In genomic region chr2:236393581-236393980, GRCh38 we compare ENCODE assay signal across 33 cellular contexts.
"Had no signal": no experiment of that assay in that cellular context is flagged by ENCODE, and none has a peak within 500 bp of the region (broad histone marks: within the 10 kb centered on the region; RNA-seq: fewer than 3 reads in every experiment).

No MANE protein-coding gene starts in this region.

- H3K27me3 ChIP-seq: ascending aorta, cardiac muscle cell, MG63, SJCRH30 had no signal

- H3K4me1 ChIP-seq: ascending aorta, SJCRH30 had no signal

- H3K27me3 Mint-ChIP-seq: activated naive CD8-positive, alpha-beta T cell treated with anti-CD3 and anti-CD28 coated beads for 36 hours had no signal

- H3K4me3 Mint-ChIP-seq: activated CD4-positive, alpha-beta memory T cell treated with anti-CD3 and anti-CD28 coated beads, Interleukin-2, amount 10 ng/mL, durations not matched to agents 7 days and 5 days; activated CD4-positive, alpha-beta T cell treated with anti-CD3 and anti-CD28 coated beads for 36 hours; activated CD8-positive, alpha-beta memory T cell treated with anti-CD3 and anti-CD28 coated beads, Interleukin-2, amount 10 ng/mL, durations not matched to agents 7 days and 5 days; activated naive CD8-positive, alpha-beta T cell treated with anti-CD3 and anti-CD28 coated beads for 36 hours; activated T-cell treated with anti-CD3 and anti-CD28 coated beads, Interleukin-2, amount 50 U/mL, for 72 hours; activated T-helper 17 cell treated with anti-CD3 and anti-CD28 coated beads, Interleukin-2, amount 50 U/mL, for 72 hours; central memory CD8-positive, alpha-beta T cell; T-helper 2 cell treated with Interferon-gamma antibody and Interleukin-4, amounts not matched to agents 5 μg/mL and 100 μg/mL, for 36 hours had no signal

- ATAC-seq: activated CD4-positive, alpha-beta T cell treated with anti-CD3 and anti-CD28 coated beads for 36 hours; activated CD4-positive, CD25-positive, alpha-beta regulatory T cell treated with anti-CD3 and anti-CD28 coated beads, Interleukin-2, amount 50 U/mL, for 24 hours; activated CD8-positive, alpha-beta memory T cell treated with anti-CD3 and anti-CD28 coated beads, Interleukin-2, amount 10 ng/mL, durations not matched to agents 7 days and 5 days; activated T-cell treated with anti-CD3 and anti-CD28 coated beads, Interleukin-2, amount 50 U/mL, for 72 hours; activated T-helper 17 cell treated with anti-CD3 and anti-CD28 coated beads, Interleukin-2, amount 50 U/mL, for 72 hours; Panc1 had no signal

- H3K36me3 Mint-ChIP-seq: activated CD8-positive, alpha-beta memory T cell treated with anti-CD3 and anti-CD28 coated beads, Interleukin-2, amount 10 ng/mL, durations not matched to agents 7 days and 5 days; activated naive CD8-positive, alpha-beta T cell treated with anti-CD3 and anti-CD28 coated beads for 36 hours had no signal

- DNase-seq: activated CD4-positive, alpha-beta memory T cell treated with anti-CD3 and anti-CD28 coated beads, Interleukin-2, amount 10 ng/mL, durations not matched to agents 7 days and 5 days; activated CD4-positive, alpha-beta T cell treated with anti-CD3 and anti-CD28 coated beads for 36 hours; activated CD8-positive, alpha-beta memory T cell treated with anti-CD3 and anti-CD28 coated beads for 24 hours; activated CD8-positive, alpha-beta memory T cell treated with anti-CD3 and anti-CD28 coated beads, Interleukin-2, amount 10 ng/mL, durations not matched to agents 7 days and 5 days; activated effector memory CD4-positive, alpha-beta T cell treated with anti-CD3 and anti-CD28 coated beads, Interleukin-2, amount 50 U/mL, for 16 hours; activated naive CD4-positive, alpha-beta T cell; activated naive CD4-positive, alpha-beta T cell treated with anti-CD3 and anti-CD28 coated beads, Interleukin-2, amount 50 U/mL, for 16 hours; activated naive CD8-positive, alpha-beta T cell treated with anti-CD3 and anti-CD28 coated beads for 36 hours; activated T-cell treated with anti-CD3 and anti-CD28 coated beads, Interleukin-2, amount 50 U/mL, for 1 hour; activated T-cell treated with anti-CD3 and anti-CD28 coated beads, Interleukin-2, amount 50 U/mL, for 72 hours; amygdala; Karpas-422; KBM-7; MG63; NCI-H1048; NCI-H1105 treated with DMSO at 0.1 percent for 48 hours; NCI-H1436; NCI-H1694; NCI-H1930; NCI-H2081 treated with DMSO at 0.1 percent for 48 hours; NCI-H226; NCI-H446 treated with DMSO at 0.1 percent for 48 hours; NCI-H524; SHP77; SJCRH30 had no signal

- H3K9me3 ChIP-seq: ascending aorta, MG63 had no signal

- H3K27ac ChIP-seq: ascending aorta, cardiac muscle cell, SJCRH30, SK-N-MC had no signal

- H3K36me3 ChIP-seq: ascending aorta, cardiac muscle cell, MG63, SJCRH30 had no signal

- H3K9me3 Mint-ChIP-seq: activated CD4-positive, alpha-beta memory T cell treated with anti-CD3 and anti-CD28 coated beads, Interleukin-2, amount 10 ng/mL, durations not matched to agents 7 days and 5 days; activated naive CD8-positive, alpha-beta T cell treated with anti-CD3 and anti-CD28 coated beads for 36 hours; activated T-cell treated with anti-CD3 and anti-CD28 coated beads, Interleukin-2, amount 50 U/mL, for 72 hours; activated T-helper 17 cell treated with anti-CD3 and anti-CD28 coated beads, Interleukin-2, amount 50 U/mL, for 72 hours; central memory CD8-positive, alpha-beta T cell; T-helper 2 cell treated with Interferon-gamma antibody and Interleukin-4, amounts not matched to agents 5 μg/mL and 100 μg/mL, for 36 hours had no signal

- H3K4me3 ChIP-seq: ascending aorta, cardiac muscle cell, MG63, SJCRH30, SK-N-MC had no signal

- H3K27ac Mint-ChIP-seq: activated CD4-positive, alpha-beta memory T cell treated with anti-CD3 and anti-CD28 coated beads, Interleukin-2, amount 10 ng/mL, durations not matched to agents 7 days and 5 days; activated CD4-positive, alpha-beta T cell treated with anti-CD3 and anti-CD28 coated beads for 36 hours; activated CD8-positive, alpha-beta memory T cell treated with anti-CD3 and anti-CD28 coated beads, Interleukin-2, amount 10 ng/mL, durations not matched to agents 7 days and 5 days; activated naive CD8-positive, alpha-beta T cell treated with anti-CD3 and anti-CD28 coated beads for 36 hours; activated T-cell treated with anti-CD3 and anti-CD28 coated beads, Interleukin-2, amount 50 U/mL, for 72 hours; activated T-helper 17 cell treated with anti-CD3 and anti-CD28 coated beads, Interleukin-2, amount 50 U/mL, for 72 hours; T-helper 2 cell treated with Interferon-gamma antibody and Interleukin-4, amounts not matched to agents 5 μg/mL and 100 μg/mL, for 36 hours had no signal

- H3K4me1 Mint-ChIP-seq: activated CD4-positive, alpha-beta T cell treated with anti-CD3 and anti-CD28 coated beads for 36 hours; activated naive CD8-positive, alpha-beta T cell treated with anti-CD3 and anti-CD28 coated beads for 36 hours; activated T-helper 17 cell treated with anti-CD3 and anti-CD28 coated beads, Interleukin-2, amount 50 U/mL, for 72 hours; central memory CD8-positive, alpha-beta T cell had no signal
